In the genomic region with DNA sequence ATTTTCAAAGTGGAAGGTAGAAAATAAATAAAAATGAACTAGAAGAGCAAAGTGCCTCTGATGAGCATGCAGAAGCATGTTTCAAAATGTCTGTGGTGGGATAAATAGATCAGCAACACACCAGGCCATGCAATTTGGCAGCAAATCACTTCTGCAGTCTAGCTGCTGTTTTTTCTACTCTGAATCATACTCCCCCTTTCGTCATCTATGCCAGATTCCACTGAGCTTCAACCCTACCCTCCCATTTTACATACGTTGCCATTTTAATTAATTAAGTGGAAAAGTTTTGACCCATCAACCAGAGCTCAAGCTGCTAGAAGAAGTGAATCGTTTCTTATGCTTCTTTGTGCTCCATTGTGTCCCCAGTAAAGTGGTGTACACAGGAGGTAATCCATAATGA, we compare ENCODE assay signal across 24 cellular contexts.
A peak's percentile ranks its signal among the peaks of the same experiment; 100 is the strongest.
DNase-seq lines count a peak whose midpoint lies in the region; ATAC-seq, FAIRE-seq and TF ChIP-seq lines count a peak whose summit lies in the region.
"Had no signal": no experiment of that assay in that cellular context is flagged by ENCODE, and none has a peak within 500 bp of the region (broad histone marks: within the 10 kb centered on the region; RNA-seq: fewer than 3 reads in every experiment).

No MANE protein-coding gene starts in this region.

- H3K9me3 ChIP-seq in MG63 (no peaks in the 10 kb centered on the region), pancreas (no peaks in the 10 kb centered on the region)
- H3K9me3 ChIP-seq: ascending aorta, BE2C had no signal

- ATAC-seq in pancreas (no peak), HG03039 (IDR thresholded peaks at IDR 0.05; ENCODE audit: unreplicated experiment) (no peak)
- ATAC-seq: naive thymus-derived CD4-positive, alpha-beta T cell; stimulated activated naive CD8-positive, alpha-beta T cell treated with anti-CD3 and anti-CD28 coated beads, Interleukin-15, amount 100 ng/mL, for 72 hours had no signal

- DNase-seq in MG63 = peak; percentile 1
- DNase-seq in brain microvascular endothelial cell = peak; percentile 69
- peak; percentile 82 for DNase-seq in fibroblast of the aortic adventitia (ENCODE audit: low read depth)
- no peak for DNase-seq in SW 1271 (lab: John Stamatoyannopoulos, UW)
- no peak for DNase-seq in GM19238 (ENCODE audit: insufficient read length, low spot score)
- no peak for DNase-seq in pancreas
- DNase-seq: activated B cell treated with CpG ODN at 0.5 μM for 24 hours; activated CD4-positive, alpha-beta memory T cell treated with anti-CD3 and anti-CD28 coated beads, Interleukin-2, amount 10 ng/mL, durations not matched to agents 7 days and 5 days; activated naive CD4-positive, alpha-beta T cell treated with anti-CD3 and anti-CD28 coated beads for 36 hours; BE2C; cortex of kidney; EL; Kasumi-1; mesendoderm; naive thymus-derived CD4-positive, alpha-beta T cell; NCI-H2171; NCI-H82; stimulated activated CD4-positive, alpha-beta T cell treated with anti-CD3 and anti-CD28 coated beads, Interleukin-2, amount 100 ng/mL, for 48 hours; stimulated activated naive CD8-positive, alpha-beta T cell treated with anti-CD3 and anti-CD28 coated beads, Interleukin-15, amount 100 ng/mL, for 72 hours had no signal

- TF ChIP-seq CTCF in brain microvascular endothelial cell (IDR thresholded peaks at IDR 0.05; ENCODE audit: low read depth, low read length, missing control alignments) = no peak
- TF ChIP-seq CTCF in fibroblast of the aortic adventitia (IDR thresholded peaks at IDR 0.05; ENCODE audit: insufficient read depth, low read length) = no peak
- TF ChIP-seq CTCF in pancreas (IDR thresholded peaks at IDR 0.05) = no peak

- H3K36me3 ChIP-seq in MG63 = no peaks in the 10 kb centered on the region
- no peaks in the 10 kb centered on the region for H3K36me3 ChIP-seq in brain microvascular endothelial cell (replicated peaks)
- H3K36me3 ChIP-seq in pancreas = no peaks in the 10 kb centered on the region
- H3K36me3 ChIP-seq: ascending aorta, BE2C had no signal

- H3K27ac ChIP-seq in brain microvascular endothelial cell (peak overlapping the region; percentile 95), pancreas (no peak overlapping the region)
- H3K27ac ChIP-seq: ascending aorta, parathyroid adenoma, SK-N-MC had no signal

- H3K27me3 ChIP-seq in MG63 (no peaks in the 10 kb centered on the region), brain microvascular endothelial cell (replicated peaks) (no peaks in the 10 kb centered on the region), pancreas (no peaks in the 10 kb centered on the region)
- H3K27me3 ChIP-seq: ascending aorta, BE2C had no signal

- intact Hi-C loops in pancreas (cut with DNase I) = no loop called here

- no peaks in the 10 kb centered on the region for H3K4me1 ChIP-seq in pancreas
- H3K4me1 ChIP-seq: ascending aorta, BE2C, parathyroid adenoma had no signal

- in situ Hi-C loops in brain microvascular endothelial cell (cut with HindIII; ENCODE audit: low pct_ligation_motif_present, low sequenced_read_pairs) = no loop called here

- no peak for FAIRE-seq in pancreas (lab: Jason Lieb, UNC)
- FAIRE-seq: HTR-8/SVneo had no signal

- WGBS in pancreas, 2 donors = 45 to 65% methylated on average over 3 of the region's 3 CpGs

- no peak overlapping the region for H3K4me3 ChIP-seq in MG63
- no peak overlapping the region for H3K4me3 ChIP-seq in brain microvascular endothelial cell (ENCODE audit: low read depth, low read length)
- no peak overlapping the region for H3K4me3 ChIP-seq in fibroblast of the aortic adventitia (ENCODE audit: low read depth, low read length)
- no peak overlapping the region for H3K4me3 ChIP-seq in pancreas
- H3K4me3 ChIP-seq: ascending aorta, SK-N-MC had no signal

Comparison
In these comparisons a context has a peak if more than half of its experiments do, and no peak if none do; other contexts are left out.
1. DNase-seq: peak in MG63 (single experiment), brain microvascular endothelial cell (single experiment) and fibroblast of the aortic adventitia (single experiment); none in SW 1271 (0 of 2), GM19238 (single experiment) and pancreas (0 of 6).